In the genomic region with DNA sequence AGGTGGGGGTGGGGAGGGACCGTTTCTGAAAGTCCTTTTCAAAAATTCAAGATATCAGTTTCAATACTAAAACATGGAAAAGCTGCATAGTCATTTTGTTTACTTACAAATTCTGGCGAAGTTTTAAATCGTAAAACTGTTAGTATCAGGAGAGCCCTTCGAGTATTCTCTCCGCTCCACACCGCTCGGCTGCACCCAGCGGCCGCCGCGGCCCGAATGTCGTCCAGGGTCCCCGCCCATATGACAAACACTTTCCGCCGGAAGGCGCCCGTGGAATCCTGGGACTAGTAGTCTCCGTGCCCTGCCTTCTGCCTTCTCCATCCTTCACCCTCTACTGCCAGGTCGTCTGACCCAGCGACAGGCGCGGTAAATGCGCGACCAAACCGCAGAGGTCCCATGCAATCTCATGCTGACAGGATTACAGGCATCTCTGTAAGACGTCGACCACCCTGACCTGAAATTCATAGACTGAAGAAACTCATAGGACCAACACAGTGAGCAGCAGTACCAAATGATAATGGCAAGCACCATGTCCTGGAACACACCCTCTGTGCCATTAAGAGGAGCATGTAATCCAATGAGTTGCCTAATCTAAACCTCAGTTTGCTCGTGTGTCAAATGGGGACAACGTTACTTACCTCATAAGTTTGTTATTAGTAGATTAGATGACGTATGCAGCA, we compare ENCODE assay signal across 8 cellular contexts. TPM values are rescaled to one million over a fixed set of nuclear protein-coding genes. Genes with fewer than 3 reads are reported as not detected.
DNase-seq lines count a peak whose midpoint lies in the region; ATAC-seq and TF ChIP-seq lines count a peak whose summit lies in the region.

A gene (minus strand): TSS at position 218 of the 680 bp plus-strand sequence. CDS start 25,138 bp downstream, outside the sequence.

- H3K27ac Mint-ChIP-seq in WTC11, result peak within 1 kb of the TSS; percentile 86
- H3K27ac Mint-ChIP-seq in immature natural killer cell, result peak within 1 kb of the TSS; percentile 80 to 97 (median 90)

- H3K4me3 ChIP-seq in cardiac fibroblast (replicated peaks in 1 of 2; ENCODE audit: low read depth in 2 of 2, low read length in 2 of 2), result peak within 1 kb of the TSS; percentile 67 to 74

- DNase-seq in ACHN, result peak; percentile 87
- peak; percentile 93 for DNase-seq in NCI-H2227 (lab: John Stamatoyannopoulos, UW; ENCODE audit: unreplicated experiment)
- DNase-seq in WTC11 (ENCODE audit: low spot score), result peak; percentile 87
- peak; percentile 81 to 82 for DNase-seq in cardiac fibroblast (ENCODE audit: low read depth in 2 of 2)
- DNase-seq in immature natural killer cell, result peak; percentile 79 to 82 (median 79)
- peak; percentile 75 to 88 for DNase-seq in stimulated activated CD4-positive, alpha-beta T cell treated with anti-CD3 and anti-CD28 coated beads, Interleukin-12 subunit alpha, Interleukin-12 subunit beta, amount 100 ng/mL, for 24 hours (ENCODE audit: low read depth in 2 of 2)

- H3K36me3 Mint-ChIP-seq in WTC11 (peaks cover 18% of the 10 kb centered on the region), immature natural killer cell (peaks cover 0 to 10% (median 0%) of the 10 kb centered on the region in 3 donors)

- in situ Hi-C loops in ACHN (cut with HindIII; ENCODE audit: low pct_ligation_motif_present, low pct_unique_long_range_greater_than_20kb, low sequenced_read_pairs), result no loop called here

- peaks cover 25% of the 10 kb centered on the region for H3K4me1 Mint-ChIP-seq in WTC11
- peaks cover 35 to 68% of the 10 kb centered on the region in 2 donors for H3K4me1 Mint-ChIP-seq in immature natural killer cell

- no peak for TF ChIP-seq CTCF in WTC11 (IDR thresholded peaks at IDR 0.05)
- TF ChIP-seq CTCF in cardiac fibroblast (IDR thresholded peaks at IDR 0.05; ENCODE audit: low read depth, low read length), result no peak

- H3K27me3 Mint-ChIP-seq in WTC11 (ENCODE audit: low read depth) (no peaks in the 10 kb centered on the region), immature natural killer cell (ENCODE audit: low read depth in 3 of 3) (peaks cover 11 to 12% (median 11%) of the 10 kb centered on the region in 3 donors)

- peak within 1 kb of the TSS; percentile 87 for H3K4me3 Mint-ChIP-seq in WTC11
- peak within 1 kb of the TSS; percentile 87 to 95 (median 94) for H3K4me3 Mint-ChIP-seq in immature natural killer cell

- H3K9me3 Mint-ChIP-seq in WTC11, result no peaks in the 10 kb centered on the region
- no peaks in the 10 kb centered on the region for H3K9me3 Mint-ChIP-seq in immature natural killer cell

- CTCF ChIA-PET in WTC11 (lab: Charles Lee), result no interaction called here

- POLR2A ChIA-PET in WTC11 (lab: Charles Lee), result no interaction called here

- ATAC-seq in GM18868 (IDR thresholded peaks at IDR 0.05; ENCODE audit: unreplicated experiment) (peak; percentile 67), HG03108 (IDR thresholded peaks at IDR 0.05; ENCODE audit: unreplicated experiment) (peak; percentile 62), WTC11 (peak; percentile 71)

TF ChIP-seq in WTC11, 78 proteins besides CTCF, POLR2A, EP300 and RAD21:
- TF ChIP-seq CREM (CRISPR knock-in tag; IDR thresholded peaks at IDR 0.05) (peak; percentile 78), NFATC4 (CRISPR knock-in tag; IDR thresholded peaks at IDR 0.05) (no peak), OVOL2 (CRISPR knock-in tag; IDR thresholded peaks at IDR 0.05; ENCODE audit: borderline replicate concordance) (no peak), SP1 (CRISPR knock-in tag; conservative IDR thresholded peaks at IDR 0.05) (peak; percentile 90), TEAD1 (CRISPR knock-in tag; IDR thresholded peaks at IDR 0.05) (no peak), GTF2I (CRISPR knock-in tag; conservative IDR thresholded peaks at IDR 0.05) (peak; percentile 95)
- TF ChIP-seq, protein P1, sequence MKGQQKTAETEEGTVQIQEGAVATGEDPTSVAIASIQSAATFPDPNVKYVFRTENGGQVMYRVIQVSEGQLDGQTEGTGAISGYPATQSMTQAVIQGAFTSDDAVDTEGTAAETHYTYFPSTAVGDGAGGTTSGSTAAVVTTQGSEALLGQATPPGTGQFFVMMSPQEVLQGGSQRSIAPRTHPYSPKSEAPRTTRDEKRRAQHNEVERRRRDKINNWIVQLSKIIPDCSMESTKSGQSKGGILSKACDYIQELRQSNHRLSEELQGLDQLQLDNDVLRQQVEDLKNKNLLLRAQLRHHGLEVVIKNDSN (CRISPR knock-in tag; IDR thresholded peaks at IDR 0.05), result peak; percentile 41; the same call in 1 of the 2 replicates
- TF ChIP-seq, protein P2, sequence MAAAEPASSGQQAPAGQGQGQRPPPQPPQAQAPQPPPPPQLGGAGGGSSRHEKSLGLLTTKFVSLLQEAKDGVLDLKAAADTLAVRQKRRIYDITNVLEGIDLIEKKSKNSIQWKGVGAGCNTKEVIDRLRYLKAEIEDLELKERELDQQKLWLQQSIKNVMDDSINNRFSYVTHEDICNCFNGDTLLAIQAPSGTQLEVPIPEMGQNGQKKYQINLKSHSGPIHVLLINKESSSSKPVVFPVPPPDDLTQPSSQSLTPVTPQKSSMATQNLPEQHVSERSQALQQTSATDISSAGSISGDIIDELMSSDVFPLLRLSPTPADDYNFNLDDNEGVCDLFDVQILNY (CRISPR knock-in tag; IDR thresholded peaks at IDR 0.05), result no peak
- TF ChIP-seq, protein P3, sequence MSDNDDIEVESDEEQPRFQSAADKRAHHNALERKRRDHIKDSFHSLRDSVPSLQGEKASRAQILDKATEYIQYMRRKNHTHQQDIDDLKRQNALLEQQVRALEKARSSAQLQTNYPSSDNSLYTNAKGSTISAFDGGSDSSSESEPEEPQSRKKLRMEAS (CRISPR knock-in tag; IDR thresholded peaks at IDR 0.05), result peak; percentile 64; the same call in 1 of the 2 replicates
- TF ChIP-seq, protein P4, sequence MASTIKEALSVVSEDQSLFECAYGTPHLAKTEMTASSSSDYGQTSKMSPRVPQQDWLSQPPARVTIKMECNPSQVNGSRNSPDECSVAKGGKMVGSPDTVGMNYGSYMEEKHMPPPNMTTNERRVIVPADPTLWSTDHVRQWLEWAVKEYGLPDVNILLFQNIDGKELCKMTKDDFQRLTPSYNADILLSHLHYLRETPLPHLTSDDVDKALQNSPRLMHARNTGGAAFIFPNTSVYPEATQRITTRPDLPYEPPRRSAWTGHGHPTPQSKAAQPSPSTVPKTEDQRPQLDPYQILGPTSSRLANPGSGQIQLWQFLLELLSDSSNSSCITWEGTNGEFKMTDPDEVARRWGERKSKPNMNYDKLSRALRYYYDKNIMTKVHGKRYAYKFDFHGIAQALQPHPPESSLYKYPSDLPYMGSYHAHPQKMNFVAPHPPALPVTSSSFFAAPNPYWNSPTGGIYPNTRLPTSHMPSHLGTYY (CRISPR knock-in tag; IDR thresholded peaks at IDR 0.05), result 0 out of 2 replicates have a peak, but pooled peaks have one; percentile 30

RNA-seq across cellular contexts. Expression of the gene that starts here (rescaled TPM):
- 57.1 to 58.0 TPM (median 57.2 TPM) in 3 replicates for total RNA-seq in WTC11 (2021)
- polyA plus RNA-seq in immature natural killer cell, result 10 to 100 TPM in 1 of 3 donors, 1 to 10 TPM in 2; 8.7 to 15.5 (median 8.7) TPM

Comparison
In these comparisons a context has a peak if more than half of its experiments do, and no peak if none do; other contexts are left out.
1. Peak in every context shown above with its lines: DNase-seq, ATAC-seq and H3K4me3 ChIP-seq.